Comparison of ENCODE assay signal across 13 cellular contexts in the genomic region with DNA sequence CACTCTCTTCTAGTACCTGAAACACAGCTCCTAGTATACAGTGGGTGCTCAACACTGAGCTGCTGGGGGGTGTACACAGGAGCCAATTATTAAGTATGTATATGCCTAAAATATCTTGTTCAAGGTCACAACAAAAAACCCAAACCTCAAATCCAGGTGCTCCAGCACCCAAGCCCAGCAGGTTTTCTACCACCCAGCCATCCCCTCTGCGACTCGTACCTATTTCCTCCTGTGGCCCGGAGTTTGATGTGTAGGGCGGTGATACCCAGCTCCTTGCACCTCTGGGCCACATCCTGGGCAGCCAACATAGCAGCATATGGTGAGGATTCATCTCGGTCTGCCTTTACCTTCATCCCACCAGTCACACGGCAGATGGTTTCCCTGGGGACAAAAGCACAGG. TPM values are rescaled to one million over a fixed set of nuclear protein-coding genes. Genes with fewer than 3 reads are reported as not detected.
DNase-seq lines count a peak whose midpoint lies in the region; ATAC-seq and TF ChIP-seq lines count a peak whose summit lies in the region.
"Had no signal": no experiment of that assay in that cellular context is flagged by ENCODE, and none has a peak within 500 bp of the region (broad histone marks: within the 10 kb centered on the region; RNA-seq: fewer than 3 reads in every experiment).

No MANE protein-coding gene starts in this region.

- H3K27ac Mint-ChIP-seq in activated T-helper 2 cell treated with anti-CD3 and anti-CD28 coated beads, Interferon-gamma antibody, Interleukin-2, Interleukin-4, amounts not matched to agents 10 μg/mL and 5 μg/mL and 100 μg/mL, durations not matched to agents 14 hours and 24 hours and 36 hours: peak overlapping the region; percentile 52

- no peak for TF ChIP-seq EP300 in SK-N-SH (IDR thresholded peaks at IDR 0.05; ENCODE audit: borderline replicate concordance in 1 of 2, low read depth in 1 of 2, low read length in 1 of 2)

- H3K27me3 ChIP-seq in SK-N-SH (ENCODE audit: insufficient read depth) (no peaks in the 10 kb centered on the region), muscle layer of duodenum (ENCODE audit: low read depth, low read length) (no peaks in the 10 kb centered on the region)
- H3K27me3 ChIP-seq: hepatocyte had no signal

- no peaks in the 10 kb centered on the region for H3K9me3 Mint-ChIP-seq in activated T-helper 2 cell treated with anti-CD3 and anti-CD28 coated beads, Interferon-gamma antibody, Interleukin-2, Interleukin-4, amounts not matched to agents 10 μg/mL and 5 μg/mL and 100 μg/mL, durations not matched to agents 14 hours and 24 hours and 36 hours

- no peak overlapping the region for H3K4me3 Mint-ChIP-seq in activated T-helper 2 cell treated with anti-CD3 and anti-CD28 coated beads, Interferon-gamma antibody, Interleukin-2, Interleukin-4, amounts not matched to agents 10 μg/mL and 5 μg/mL and 100 μg/mL, durations not matched to agents 14 hours and 24 hours and 36 hours (ENCODE audit: low read depth)

- peaks cover 23% of the 10 kb centered on the region for H3K4me1 Mint-ChIP-seq in activated T-helper 2 cell treated with anti-CD3 and anti-CD28 coated beads, Interferon-gamma antibody, Interleukin-2, Interleukin-4, amounts not matched to agents 10 μg/mL and 5 μg/mL and 100 μg/mL, durations not matched to agents 14 hours and 24 hours and 36 hours (ENCODE audit: low read depth)

- ATAC-seq in SK-N-SH treated with all-trans-retinoic acid at 6 μM for 48 hours (no peak), HG02884 (IDR thresholded peaks at IDR 0.05; ENCODE audit: unreplicated experiment) (no peak)
- ATAC-seq: left ventricle myocardium superior, Panc1 had no signal

- H3K4me2 ChIP-seq in SK-N-SH: 0 out of 2 replicates have a peak overlapping the region, but pooled peaks have one; percentile 95

- no peak overlapping the region; the same call in 1 of the 2 replicates for H3K9ac ChIP-seq in SK-N-SH

- 76% methylated on average over 5 of the region's 6 CpGs for WGBS in SK-N-SH (ENCODE audit: low lambda C conversion rate)

- H3K4me3 ChIP-seq in SK-N-SH (ENCODE audit: low read depth in 2 of 2, low read length in 1 of 2): 0 out of 4 replicates have a peak overlapping the region, but pooled peaks of 1 of the 2 experiments have one; percentile 8
- peak overlapping the region; percentile 100 for H3K4me3 ChIP-seq in HFF-Myc (replicated peaks; ENCODE audit: low read depth, low read length)
- H3K4me3 ChIP-seq in muscle layer of duodenum (ENCODE audit: low read depth in 1 of 2, low read length in 2 of 2): no peak overlapping the region
- H3K4me3 ChIP-seq: hepatocyte had no signal

- POLR2A ChIA-PET in SK-N-SH (lab: Yijun Ruan, JAX): no interaction called here

- intact Hi-C loops in activated T-helper 2 cell treated with anti-CD3 and anti-CD28 coated beads, Interferon-gamma antibody, Interleukin-2, Interleukin-4, amounts not matched to agents 10 μg/mL and 5 μg/mL and 100 μg/mL, durations not matched to agents 14 hours and 24 hours and 36 hours (cut with micrococcal nuclease): no loop called here

- TF ChIP-seq CTCF in SK-N-SH (IDR thresholded peaks at IDR 0.05): no peak
- TF ChIP-seq CTCF in HFF-Myc (IDR thresholded peaks at IDR 0.05; ENCODE audit: low read depth, low read length, missing control alignments): no peak
- no peak for TF ChIP-seq CTCF in GM13977 (IDR thresholded peaks at IDR 0.05; ENCODE audit: extremely low read depth, insufficient read depth, missing control alignments)

- peaks cover 51 to 54% of the 10 kb centered on the region in 2 experiments for H3K36me3 ChIP-seq in SK-N-SH (replicated peaks in 1 of 2; ENCODE audit: control insufficient read depth in 1 of 2, insufficient read depth in 2 of 2, low read length in 1 of 2)
- peaks cover 47 to 48% of the 10 kb centered on the region in 2 donors for H3K36me3 ChIP-seq in muscle layer of duodenum (ENCODE audit: control insufficient read depth in 1 of 2, insufficient read depth in 2 of 2, low read length in 2 of 2)

- CTCF ChIA-PET in SK-N-SH (lab: Yijun Ruan, JAX): interaction anchor here (1.3 to 1.6 kb wide), 2 partner anchors 9 to 11 kb away, joined by 3 to 5 read pairs; no protein-coding TSS in a partner anchor

- peaks cover 45% of the 10 kb centered on the region for H3K79me2 ChIP-seq in SK-N-SH (ENCODE audit: insufficient read depth)

- peak overlapping the region; percentile 6 to 26; a peak in 2 of 4 replicates for H3K27ac ChIP-seq in SK-N-SH (ENCODE audit: low read depth in 2 of 2, low read length in 1 of 2)
- peak overlapping the region; percentile 10 for H3K27ac ChIP-seq in muscle layer of duodenum (ENCODE audit: low read length)
- H3K27ac ChIP-seq: hepatocyte had no signal

- peaks cover 73% of the 10 kb centered on the region for H3K36me3 Mint-ChIP-seq in activated T-helper 2 cell treated with anti-CD3 and anti-CD28 coated beads, Interferon-gamma antibody, Interleukin-2, Interleukin-4, amounts not matched to agents 10 μg/mL and 5 μg/mL and 100 μg/mL, durations not matched to agents 14 hours and 24 hours and 36 hours (ENCODE audit: low read depth)

- DNase-seq in SK-N-SH (no peak), HFF-Myc (ENCODE audit: extremely low read depth, low read depth) (no peak), GM13977 (ENCODE audit: low spot score) (no peak), NCI-H446 treated with DMSO at 0.1 percent for 48 hours (lab: John Stamatoyannopoulos, UW) (no peak)
- no peak for DNase-seq in activated T-helper 2 cell treated with anti-CD3 and anti-CD28 coated beads, Interferon-gamma antibody, Interleukin-2, Interleukin-4, amounts not matched to agents 10 μg/mL and 5 μg/mL and 100 μg/mL, durations not matched to agents 14 hours and 24 hours and 36 hours (ENCODE audit: low spot score)
- DNase-seq: left ventricle myocardium superior had no signal

- H3K27me3 Mint-ChIP-seq in activated T-helper 2 cell treated with anti-CD3 and anti-CD28 coated beads, Interferon-gamma antibody, Interleukin-2, Interleukin-4, amounts not matched to agents 10 μg/mL and 5 μg/mL and 100 μg/mL, durations not matched to agents 14 hours and 24 hours and 36 hours (ENCODE audit: low read depth): no peaks in the 10 kb centered on the region

- H2AFZ ChIP-seq in SK-N-SH (ENCODE audit: low read depth): no peak overlapping the region
- H2AFZ ChIP-seq: hepatocyte had no signal

- peaks cover 66% of the 10 kb centered on the region for H3F3A ChIP-seq in SK-N-SH (replicated peaks; ENCODE audit: insufficient read depth)

- in situ Hi-C loops in GM13977 (cut with MboI; ENCODE audit: low pct_unique_long_range_greater_than_20kb, low sequenced_read_pairs, unreplicated experiment): no loop called here

- peaks cover 70% of the 10 kb centered on the region for H4K20me1 ChIP-seq in SK-N-SH (ENCODE audit: insufficient read depth)

- TF ChIP-seq RAD21 in SK-N-SH (IDR thresholded peaks at IDR 0.05; ENCODE audit: low read length): no peak

- H3K4me1 ChIP-seq in SK-N-SH (ENCODE audit: control insufficient read depth in 1 of 2, insufficient read depth in 2 of 2, low read depth in 1 of 2, low read length in 1 of 2): peaks cover 17 to 19% of the 10 kb centered on the region in 2 experiments; a peak in 3 of 4 replicates
- peaks cover 12 to 30% of the 10 kb centered on the region in 2 donors for H3K4me1 ChIP-seq in muscle layer of duodenum (ENCODE audit: control insufficient read depth in 1 of 2, insufficient read depth in 2 of 2, low read length in 2 of 2)

- H3K9me2 ChIP-seq in SK-N-SH: no peaks in the 10 kb centered on the region

- peaks cover 6% of the 10 kb centered on the region; the same call in 1 of the 2 replicates for H3K9me3 ChIP-seq in SK-N-SH
- H3K9me3 ChIP-seq in muscle layer of duodenum (ENCODE audit: control insufficient read depth in 1 of 2, low read length in 2 of 2): no peaks in the 10 kb centered on the region

TF ChIP-seq in SK-N-SH, 30 proteins besides CTCF, POLR2A, EP300 and RAD21 (continues in another document):
- TF ChIP-seq FOSL2 (IDR thresholded peaks at IDR 0.05; ENCODE audit: borderline replicate concordance, low read depth): no peak
- TF ChIP-seq, protein P1, sequence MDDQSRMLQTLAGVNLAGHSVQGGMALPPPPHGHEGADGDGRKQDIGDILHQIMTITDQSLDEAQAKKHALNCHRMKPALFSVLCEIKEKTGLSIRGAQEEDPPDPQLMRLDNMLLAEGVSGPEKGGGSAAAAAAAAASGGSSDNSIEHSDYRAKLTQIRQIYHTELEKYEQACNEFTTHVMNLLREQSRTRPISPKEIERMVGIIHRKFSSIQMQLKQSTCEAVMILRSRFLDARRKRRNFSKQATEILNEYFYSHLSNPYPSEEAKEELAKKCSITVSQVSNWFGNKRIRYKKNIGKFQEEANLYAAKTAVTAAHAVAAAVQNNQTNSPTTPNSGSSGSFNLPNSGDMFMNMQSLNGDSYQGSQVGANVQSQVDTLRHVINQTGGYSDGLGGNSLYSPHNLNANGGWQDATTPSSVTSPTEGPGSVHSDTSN (IDR thresholded peaks at IDR 0.05): no peak

TF ChIP-seq in SK-N-SH treated with all-trans-retinoic acid at 6 μM for 48 hours, 23 proteins besides CTCF, POLR2A, EP300 and RAD21 (continues in another document):
- no peak for TF ChIP-seq GLIS3 (CRISPR knock-in tag; IDR thresholded peaks at IDR 0.05)
- TF ChIP-seq, protein P2, sequence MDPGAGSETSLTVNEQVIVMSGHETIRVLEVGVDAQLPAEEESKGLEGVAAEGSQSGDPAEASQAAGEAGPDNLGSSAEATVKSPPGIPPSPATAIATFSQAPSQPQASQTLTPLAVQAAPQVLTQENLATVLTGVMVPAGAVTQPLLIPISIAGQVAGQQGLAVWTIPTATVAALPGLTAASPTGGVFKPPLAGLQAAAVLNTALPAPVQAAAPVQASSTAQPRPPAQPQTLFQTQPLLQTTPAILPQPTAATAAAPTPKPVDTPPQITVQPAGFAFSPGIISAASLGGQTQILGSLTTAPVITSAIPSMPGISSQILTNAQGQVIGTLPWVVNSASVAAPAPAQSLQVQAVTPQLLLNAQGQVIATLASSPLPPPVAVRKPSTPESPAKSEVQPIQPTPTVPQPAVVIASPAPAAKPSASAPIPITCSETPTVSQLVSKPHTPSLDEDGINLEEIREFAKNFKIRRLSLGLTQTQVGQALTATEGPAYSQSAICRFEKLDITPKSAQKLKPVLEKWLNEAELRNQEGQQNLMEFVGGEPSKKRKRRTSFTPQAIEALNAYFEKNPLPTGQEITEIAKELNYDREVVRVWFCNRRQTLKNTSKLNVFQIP (CRISPR knock-in tag; IDR thresholded peaks at IDR 0.05; ENCODE audit: borderline replicate concordance, low read depth): no peak

RNA-seq across cellular contexts. Expression of a gene that starts 3.0 kb away (rescaled TPM):
- 10,227 and 11,441 TPM in 2 replicates for polyA plus RNA-seq in SK-N-SH (2012; rRNA removed)
- 12,920 and 13,251 TPM in 2 replicates for polyA plus RNA-seq in SK-N-SH (2012; cell fraction: cytosol; rRNA removed)
- polyA plus RNA-seq in SK-N-SH (2012; cell fraction: nucleus; rRNA removed): 1,878 and 2,730 TPM in 2 replicates
- 2,552 and 2,593 TPM in 2 replicates for total RNA-seq in activated T-helper 2 cell treated with anti-CD3 and anti-CD28 coated beads, Interferon-gamma antibody, Interleukin-2, Interleukin-4, amounts not matched to agents 10 μg/mL and 5 μg/mL and 100 μg/mL, durations not matched to agents 14 hours and 24 hours and 36 hours

RNA-seq across cellular contexts. Expression of a gene that starts 33.9 kb away (rescaled TPM):
- 0.15 and 0.26 TPM in 2 replicates for polyA plus RNA-seq in SK-N-SH (2012; rRNA removed)
- polyA plus RNA-seq in SK-N-SH (2012; cell fraction: cytosol; rRNA removed): 0.06 and 0.13 TPM in 2 replicates
- 0.08 and 0.23 TPM in 2 replicates for polyA plus RNA-seq in SK-N-SH (2012; cell fraction: nucleus; rRNA removed)
- 445 and 452 TPM in 2 replicates for total RNA-seq in activated T-helper 2 cell treated with anti-CD3 and anti-CD28 coated beads, Interferon-gamma antibody, Interleukin-2, Interleukin-4, amounts not matched to agents 10 μg/mL and 5 μg/mL and 100 μg/mL, durations not matched to agents 14 hours and 24 hours and 36 hours
- total RNA-seq: A673, osteocyte had no signal
